In the genomic region with DNA sequence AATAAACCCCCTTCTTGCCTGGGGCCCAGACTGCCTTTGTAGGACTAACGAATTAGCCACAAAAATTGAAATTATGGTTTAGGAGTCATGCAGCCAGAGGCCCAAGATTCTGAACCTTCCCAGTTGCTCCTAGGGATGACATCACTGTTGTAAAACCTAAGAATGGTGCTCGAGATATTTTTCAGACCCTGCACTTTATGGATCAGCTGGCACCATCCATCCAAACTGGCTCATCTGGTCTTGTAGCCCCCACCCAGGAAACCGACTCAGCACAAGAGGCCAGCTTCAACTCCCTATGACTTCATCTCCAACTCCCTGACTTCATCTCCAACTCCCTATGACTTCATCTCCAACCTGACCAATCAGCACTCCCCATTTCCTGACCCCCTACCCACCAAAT, we compare ENCODE assay signal across 1 cellular context.
TF ChIP-seq lines count a peak whose summit lies in the region.

No MANE protein-coding gene starts in this region.

TF ChIP-seq in HEK293, 187 proteins besides CTCF, POLR2A, EP300 and RAD21 (continued from another document):
- TF ChIP-seq, protein P1, sequence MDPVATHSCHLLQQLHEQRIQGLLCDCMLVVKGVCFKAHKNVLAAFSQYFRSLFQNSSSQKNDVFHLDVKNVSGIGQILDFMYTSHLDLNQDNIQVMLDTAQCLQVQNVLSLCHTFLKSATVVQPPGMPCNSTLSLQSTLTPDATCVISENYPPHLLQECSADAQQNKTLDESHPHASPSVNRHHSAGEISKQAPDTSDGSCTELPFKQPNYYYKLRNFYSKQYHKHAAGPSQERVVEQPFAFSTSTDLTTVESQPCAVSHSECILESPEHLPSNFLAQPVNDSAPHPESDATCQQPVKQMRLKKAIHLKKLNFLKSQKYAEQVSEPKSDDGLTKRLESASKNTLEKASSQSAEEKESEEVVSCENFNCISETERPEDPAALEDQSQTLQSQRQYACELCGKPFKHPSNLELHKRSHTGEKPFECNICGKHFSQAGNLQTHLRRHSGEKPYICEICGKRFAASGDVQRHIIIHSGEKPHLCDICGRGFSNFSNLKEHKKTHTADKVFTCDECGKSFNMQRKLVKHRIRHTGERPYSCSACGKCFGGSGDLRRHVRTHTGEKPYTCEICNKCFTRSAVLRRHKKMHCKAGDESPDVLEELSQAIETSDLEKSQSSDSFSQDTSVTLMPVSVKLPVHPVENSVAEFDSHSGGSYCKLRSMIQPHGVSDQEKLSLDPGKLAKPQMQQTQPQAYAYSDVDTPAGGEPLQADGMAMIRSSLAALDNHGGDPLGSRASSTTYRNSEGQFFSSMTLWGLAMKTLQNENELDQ (tag by site-specific recombination; IDR thresholded peaks at IDR 0.05; ENCODE audit: low read depth), result no peak
- TF ChIP-seq KLF17 (tag by site-specific recombination; IDR thresholded peaks at IDR 0.05) (peak; percentile 58), GLIS1 (tag by site-specific recombination; IDR thresholded peaks at IDR 0.05) (no peak), ATF2 (tag by site-specific recombination; IDR thresholded peaks at IDR 0.05; ENCODE audit: low read depth) (peak; percentile 95), SETDB1 (IDR thresholded peaks at IDR 0.05; ENCODE audit: insufficient read length, low read length) (no peak)
